In genomic region chr2:104856086-104856972, GRCh38 we compare ENCODE assay signal across 9 cellular contexts. TPM values are rescaled to one million over a fixed set of nuclear protein-coding genes. Genes with fewer than 3 reads are reported as not detected.
DNase-seq lines count a peak whose midpoint lies in the region; ATAC-seq and TF ChIP-seq lines count a peak whose summit lies in the region.
"Had no signal": no experiment of that assay in that cellular context is flagged by ENCODE, and none has a peak within 500 bp of the region (broad histone marks: within the 10 kb centered on the region; RNA-seq: fewer than 3 reads in every experiment).

No MANE protein-coding gene starts in this region.

- H2AFZ ChIP-seq in smooth muscle cell (ENCODE audit: low read depth), result no peak overlapping the region

- no peaks in the 10 kb centered on the region for H3K36me3 ChIP-seq in smooth muscle cell (ENCODE audit: low read depth)

- ATAC-seq in activated B cell treated with CpG ODN at 0.5 μM for 24 hours (ENCODE audit: low read depth) (no peak), sciatic nerve (no peak), HG02981 (IDR thresholded peaks at IDR 0.05; ENCODE audit: unreplicated experiment) (no peak)

- H3K4me3 Mint-ChIP-seq in activated B cell treated with CpG ODN at 0.5 μM for 24 hours, result peak overlapping the region; percentile 68

- intact Hi-C loops in activated B cell treated with CpG ODN at 0.5 μM for 24 hours (cut with micrococcal nuclease) (loop anchor here (10.0 kb wide), 1 partner anchor 378 kb away; no protein-coding TSS in a partner anchor), sciatic nerve (cut with DNase I) (no loop called here)

- peaks cover 1% of the 10 kb centered on the region for H3K36me3 Mint-ChIP-seq in activated B cell treated with CpG ODN at 0.5 μM for 24 hours (ENCODE audit: low read depth)

- peak overlapping the region; percentile 74 for H3K27ac ChIP-seq in temporal lobe (ENCODE audit: low read depth, low read length)
- no peak overlapping the region for H3K27ac ChIP-seq in smooth muscle cell (ENCODE audit: low read depth)
- H3K27ac ChIP-seq: epithelial cell of prostate had no signal

- CTCF ChIA-PET in activated B cell treated with CpG ODN at 0.5 μM for 24 hours (lab: Charles Lee), result no interaction called here

- H3K9ac ChIP-seq in smooth muscle cell (ENCODE audit: low read depth), result no peak overlapping the region

- DNase-seq in activated effector memory CD4-positive, alpha-beta T cell treated with anti-CD3 and anti-CD28 coated beads, Interleukin-2, amount 50 U/mL, for 16 hours, result peak; percentile 63
- no peak for DNase-seq in activated effector memory CD4-positive, alpha-beta T cell treated with Interleukin-2 at 50 U/mL for 16 hours
- DNase-seq in activated B cell treated with CpG ODN at 0.5 μM for 24 hours, result no peak
- no peak for DNase-seq in sciatic nerve (ENCODE audit: low spot score)
- no peak for DNase-seq in smooth muscle cell (lab: John Stamatoyannopoulos, UW; ENCODE audit: unreplicated experiment)

- H3K27me3 ChIP-seq in smooth muscle cell (ENCODE audit: low read depth), result peaks cover 90% of the 10 kb centered on the region

- no peak overlapping the region for H3K4me2 ChIP-seq in smooth muscle cell

- H3K27ac Mint-ChIP-seq in activated B cell treated with CpG ODN at 0.5 μM for 24 hours, result peak overlapping the region; percentile 46

- peaks cover 17% of the 10 kb centered on the region for H3K4me1 ChIP-seq in smooth muscle cell (ENCODE audit: low read depth)

- H4K20me1 ChIP-seq in smooth muscle cell (ENCODE audit: low read depth), result no peaks in the 10 kb centered on the region

- H3F3A ChIP-seq in smooth muscle cell (ENCODE audit: low read depth), result no peaks in the 10 kb centered on the region

- H3K4me3 ChIP-seq in iPS-18c (ENCODE audit: insufficient read depth, low read depth, low read length) (peak overlapping the region; percentile 24; the same call in 1 of the 2 replicates), smooth muscle cell (no peak overlapping the region)

- POLR2A ChIA-PET in activated B cell treated with CpG ODN at 0.5 μM for 24 hours (lab: Charles Lee), result interaction anchor here (0.7 kb wide), 1 partner anchor 8 kb away, joined by 3 read pairs; no protein-coding TSS in a partner anchor

- TF ChIP-seq CTCF in activated B cell treated with CpG ODN at 0.5 μM for 24 hours (IDR thresholded peaks at IDR 0.05), result no peak
- no peak for TF ChIP-seq CTCF in smooth muscle cell (IDR thresholded peaks at IDR 0.05; ENCODE audit: borderline replicate concordance, insufficient read depth, poor library complexity, severe bottlenecking)

- H3K9me3 Mint-ChIP-seq in activated B cell treated with CpG ODN at 0.5 μM for 24 hours, result peaks cover 3% of the 10 kb centered on the region

- H3K79me2 ChIP-seq in smooth muscle cell (ENCODE audit: low read depth), result no peaks in the 10 kb centered on the region

- no peaks in the 10 kb centered on the region for H3K9me3 ChIP-seq in iPS-18c (ENCODE audit: control insufficient read depth, insufficient read depth, low read length)
- no peaks in the 10 kb centered on the region for H3K9me3 ChIP-seq in smooth muscle cell (replicated peaks; ENCODE audit: low read depth)

- peaks cover 62% of the 10 kb centered on the region for H3K27me3 Mint-ChIP-seq in activated B cell treated with CpG ODN at 0.5 μM for 24 hours

- 4% methylated on average over 64 of the region's 106 CpGs for WGBS in smooth muscle cell (ENCODE audit: low lambda C conversion rate)

- H3K4me1 Mint-ChIP-seq in activated B cell treated with CpG ODN at 0.5 μM for 24 hours, result peaks cover 39% of the 10 kb centered on the region

RNA-seq across cellular contexts. Expression of gene POU3F3, which starts 2.4 kb away (rescaled TPM):
- total RNA-seq in activated B cell treated with CpG ODN at 0.5 μM for 24 hours (not detected in 2 replicates), temporal lobe (230 TPM), sciatic nerve (not detected), smooth muscle cell (not detected in 2 replicates)
- polyA plus RNA-seq in smooth muscle cell, result not detected in 2 replicates

Comparison
In these comparisons a context has a peak if more than half of its experiments do, and no peak if none do; other contexts are left out.
1. RNA of gene POU3F3, which starts 2.4 kb away (total RNA-seq): 230 TPM in temporal lobe (single experiment); not detected in activated B cell treated with CpG ODN at 0.5 μM for 24 hours, not detected in sciatic nerve (single experiment) and not detected in smooth muscle cell; every median in the first group is over 100 times any median in the second.